Comparison of ENCODE assay signal across 8 cellular contexts in genomic region chr3:128095222-128095703, GRCh38. TPM values are rescaled to one million over a fixed set of nuclear protein-coding genes. Genes with fewer than 3 reads are reported as not detected.
DNase-seq lines count a peak whose midpoint lies in the region; ATAC-seq, FAIRE-seq and TF ChIP-seq lines count a peak whose summit lies in the region.

No MANE protein-coding gene starts in this region.

- H3K9me3 ChIP-seq in uterus: no peaks in the 10 kb centered on the region

- no peak overlapping the region for H3K4me3 Mint-ChIP-seq in activated naive CD4-positive, alpha-beta T cell treated with anti-CD3 and anti-CD28 coated beads for 36 hours

- FAIRE-seq in D721Med (lab: Jason Lieb, UNC): no peak

- CTCF ChIA-PET in activated naive CD4-positive, alpha-beta T cell treated with anti-CD3 and anti-CD28 coated beads for 36 hours (lab: Charles Lee): interaction anchor here (0.7 to 2.2 kb wide), 18 partner anchors 8 to 513 kb away, joined by 3 to 15 read pairs (median 4); partner anchors contain the start of gene RUVBL1

- no peak for TF ChIP-seq POLR2A in uterus (IDR thresholded peaks at IDR 0.05)

- no peak overlapping the region for H3K27ac ChIP-seq in uterus

- TF ChIP-seq CTCF in D721Med (IDR thresholded peaks at IDR 0.05; ENCODE audit: insufficient read depth, missing control alignments) (peak; percentile 70), uterus (IDR thresholded peaks at IDR 0.05) (peak; percentile 67 to 83 (median 77))

- H3K4me3 ChIP-seq in uterus: no peak overlapping the region

- no peaks in the 10 kb centered on the region for H3K27me3 Mint-ChIP-seq in activated naive CD4-positive, alpha-beta T cell treated with anti-CD3 and anti-CD28 coated beads for 36 hours (ENCODE audit: low read depth)

- peak; percentile 82 for ATAC-seq in GM21515 (IDR thresholded peaks at IDR 0.05; ENCODE audit: unreplicated experiment)

- H3K27ac Mint-ChIP-seq in activated naive CD4-positive, alpha-beta T cell treated with anti-CD3 and anti-CD28 coated beads for 36 hours: no peak overlapping the region

- H3K36me3 ChIP-seq in uterus: no peaks in the 10 kb centered on the region

- in situ Hi-C loops in SK-MEL-5 (cut with HindIII; ENCODE audit: low pct_unique_long_range_greater_than_20kb, low sequenced_read_pairs): no loop called here

- peaks cover 5% of the 10 kb centered on the region for H3K4me1 Mint-ChIP-seq in activated naive CD4-positive, alpha-beta T cell treated with anti-CD3 and anti-CD28 coated beads for 36 hours (ENCODE audit: low read depth)

- no peaks in the 10 kb centered on the region for H3K4me1 ChIP-seq in uterus

- peaks cover 49% of the 10 kb centered on the region for H3K36me3 Mint-ChIP-seq in activated naive CD4-positive, alpha-beta T cell treated with anti-CD3 and anti-CD28 coated beads for 36 hours (ENCODE audit: low read depth)

- intact Hi-C loops in activated naive CD4-positive, alpha-beta T cell treated with anti-CD3 and anti-CD28 coated beads for 36 hours (cut with micrococcal nuclease): loop anchor here (1.0 to 5.0 kb wide), 4 partner anchors 40 to 397 kb away; partner anchors contain the start of gene GATA2
- intact Hi-C loops in head of caudate nucleus (cut with DNase I): no loop called here
- intact Hi-C loops in posterior vena cava (cut with DNase I): loop anchor here (5.0 to 10.0 kb wide), 3 partner anchors 400 to 520 kb away; partner anchors contain the start of gene GATA2 (in 1 of the 2)
- intact Hi-C loops in uterus (cut with DNase I; ENCODE audit: low total_unique reads): no loop called here

- H3K9me3 Mint-ChIP-seq in activated naive CD4-positive, alpha-beta T cell treated with anti-CD3 and anti-CD28 coated beads for 36 hours: no peaks in the 10 kb centered on the region

- DNase-seq in D721Med (ENCODE audit: insufficient read length, low spot score): peak; percentile 79
- peak; percentile 82 for DNase-seq in LHCN-M2 (ENCODE audit: low read depth)
- peak; percentile 86 for DNase-seq in SK-MEL-5 (ENCODE audit: low read depth, low spot score)
- DNase-seq in activated naive CD4-positive, alpha-beta T cell treated with anti-CD3 and anti-CD28 coated beads for 36 hours: peak; percentile 87
- peak; percentile 68 to 93 (median 88) for DNase-seq in head of caudate nucleus
- DNase-seq in posterior vena cava (ENCODE audit: low spot score): peak; percentile 92
- peak; percentile 72 to 73 for DNase-seq in uterus

- no peaks in the 10 kb centered on the region for H3K27me3 ChIP-seq in uterus

RNA-seq across cellular contexts. Expression of gene RUVBL1, which starts 28.3 kb away (rescaled TPM):
- 96.4 and 107 TPM in 2 replicates for total RNA-seq in LHCN-M2 (2014; rRNA removed)
- polyA plus RNA-seq in LHCN-M2 (2012): 57.4 TPM
- 151 and 161 TPM in 2 replicates for total RNA-seq in SK-MEL-5 (2014; rRNA removed; shearing (Covaris generic))
- 91.9 and 104 TPM in 2 replicates for polyA plus RNA-seq in SK-MEL-5 (2015; cell fraction: cytosol; rRNA removed)
- 34.2 and 56.5 TPM in 2 replicates for polyA plus RNA-seq in SK-MEL-5 (2015; cell fraction: nucleus; rRNA removed)
- 10 to 100 TPM; 71.6 to 73.1 TPM for total RNA-seq in activated naive CD4-positive, alpha-beta T cell treated with anti-CD3 and anti-CD28 coated beads for 36 hours
- 10 to 100 TPM; 18.4 to 19.0 TPM for total RNA-seq in posterior vena cava
- 10 to 100 TPM in 3 of 4 donors, 1 to 10 TPM in 1; 9.7 to 38.4 (median 16.6) TPM for total RNA-seq in uterus

RNA-seq across cellular contexts. Expression of gene SEC61A1, which starts 43.0 kb away (rescaled TPM):
- total RNA-seq in LHCN-M2 (2014; rRNA removed) (331 and 378 TPM in 2 replicates), posterior vena cava (100 to 1,000 TPM; 188 to 199 TPM), uterus (100 to 1,000 TPM in 2 of 4 donors, 10 to 100 TPM in 2; 55.9 to 197 (median 116) TPM)
- 294 TPM for polyA plus RNA-seq in LHCN-M2 (2012)
- total RNA-seq in SK-MEL-5 (2014; rRNA removed; shearing (Covaris generic)): 250 and 253 TPM in 2 replicates
- polyA plus RNA-seq in SK-MEL-5 (2015; cell fraction: cytosol; rRNA removed): 222 and 280 TPM in 2 replicates
- 168 and 176 TPM in 2 replicates for polyA plus RNA-seq in SK-MEL-5 (2015; cell fraction: nucleus; rRNA removed)
- 100 to 1,000 TPM; 115 to 119 TPM for total RNA-seq in activated naive CD4-positive, alpha-beta T cell treated with anti-CD3 and anti-CD28 coated beads for 36 hours

RNA-seq across cellular contexts. Expression of gene EEFSEC, which starts 58.0 kb away (rescaled TPM):
- total RNA-seq in LHCN-M2 (2014; rRNA removed): 6.7 and 7.9 TPM in 2 replicates
- polyA plus RNA-seq in LHCN-M2 (2012): 12.2 TPM
- total RNA-seq in SK-MEL-5 (2014; rRNA removed; shearing (Covaris generic)): 2.4 and 3.8 TPM in 2 replicates
- 19.5 and 22.6 TPM in 2 replicates for polyA plus RNA-seq in SK-MEL-5 (2015; cell fraction: cytosol; rRNA removed)
- polyA plus RNA-seq in SK-MEL-5 (2015; cell fraction: nucleus; rRNA removed): 16.8 and 32.9 TPM in 2 replicates
- total RNA-seq in activated naive CD4-positive, alpha-beta T cell treated with anti-CD3 and anti-CD28 coated beads for 36 hours: 10 to 100 TPM; 11.0 to 11.6 TPM
- total RNA-seq in posterior vena cava: 10 to 100 TPM; 12.9 to 13.0 TPM
- total RNA-seq in uterus: 10 to 100 TPM in 2 of 4 donors, 1 to 10 TPM in 2; 2.9 to 20.0 (median 12.5) TPM

Comparison
In these comparisons a context has a peak if more than half of its experiments do, and no peak if none do; other contexts are left out.
1. intact Hi-C loops: an anchor here in activated naive CD4-positive, alpha-beta T cell treated with anti-CD3 and anti-CD28 coated beads for 36 hours (1.0 to 5.0 kb wide) and posterior vena cava (5.0 to 10.0 kb wide); none called in head of caudate nucleus and uterus.